ENCODE assay signal across 8 cellular contexts in the genomic region with DNA sequence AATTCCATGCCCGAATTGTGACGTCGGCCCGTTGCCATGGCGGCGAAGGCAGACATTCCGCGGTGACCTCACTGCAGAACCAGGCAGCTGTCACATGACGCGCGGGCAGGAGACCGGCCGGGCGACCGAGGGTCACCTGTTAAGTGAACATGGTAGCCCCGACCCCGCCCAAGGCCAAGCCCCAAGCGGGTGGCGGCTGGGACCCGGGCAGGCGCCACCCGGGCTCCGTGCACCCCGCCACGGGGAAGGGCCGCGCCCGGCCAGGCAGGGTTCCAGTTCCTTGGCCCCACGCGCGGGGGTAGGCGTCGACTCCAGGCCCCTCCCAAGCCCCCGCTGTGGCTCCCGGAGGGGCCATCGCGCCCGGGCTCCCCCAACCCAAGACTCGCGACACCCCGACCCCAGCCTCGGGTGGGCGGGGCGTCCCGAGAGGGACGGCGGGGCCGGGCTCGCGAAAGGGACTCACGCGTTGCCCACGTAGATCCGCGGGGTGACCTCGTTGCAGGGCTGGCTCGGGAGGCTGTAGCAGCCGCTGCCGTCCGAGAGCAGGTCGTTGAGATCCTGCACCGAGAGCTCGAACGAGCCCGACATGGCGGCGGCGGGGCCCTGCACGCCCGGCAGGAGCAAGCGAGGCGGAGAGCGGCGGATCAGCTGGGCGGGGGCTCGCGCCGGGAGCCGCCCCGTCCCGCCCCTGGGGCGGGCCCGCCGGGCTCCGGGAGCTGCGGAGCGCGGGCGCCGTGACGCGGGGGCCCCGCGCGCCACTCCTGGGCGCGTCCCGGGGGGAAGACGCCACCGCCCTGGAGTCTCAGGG. TPM values are rescaled to one million over a fixed set of nuclear protein-coding genes. Genes with fewer than 3 reads are reported as not detected.
A peak's percentile ranks its signal among the peaks of the same experiment; 100 is the strongest.
DNase-seq lines count a peak whose midpoint lies in the region; ATAC-seq and TF ChIP-seq lines count a peak whose summit lies in the region.

A gene (minus strand): TSS at position 641 of the 808 bp plus-strand sequence. CDS start 53 bp downstream, at position 588.

- H3K4me3 ChIP-seq in AG04450 (ENCODE audit: low read depth, low read length): peak within 1 kb of the TSS; percentile 86
- H3K4me3 ChIP-seq in ectodermal cell (ENCODE audit: insufficient read depth, low read depth, low read length): peak within 1 kb of the TSS; percentile 95
- peak within 1 kb of the TSS; percentile 82 for H3K4me3 ChIP-seq in lower leg skin (ENCODE audit: low read depth, poor library complexity, severe bottlenecking)

- intact Hi-C loops in lower leg skin (cut with DNase I; ENCODE audit: low total_unique reads): no loop called here

- peak within 1 kb of the TSS; percentile 81 for H3K4me3 Mint-ChIP-seq in activated CD8-positive, alpha-beta T cell treated with anti-CD3 and anti-CD28 coated beads, Interleukin-2, amount 10 ng/mL, durations not matched to agents 7 days and 5 days

- peak within 1 kb of the TSS; percentile 89 for H3K27ac ChIP-seq in AG04450 (ENCODE audit: low read depth, low read length)
- peak within 1 kb of the TSS; percentile 95 for H3K27ac ChIP-seq in ectodermal cell (ENCODE audit: insufficient read depth, low read depth, low read length, poor library complexity, severe bottlenecking)

- DNase-seq in AG04450 (ENCODE audit: low read depth, low spot score) (peak; percentile 81), NCI-H526 (lab: John Stamatoyannopoulos, UW) (peak; percentile 36 to 79), lower leg skin (ENCODE audit: low spot score in 2 of 2) (peak; percentile 92 to 99)
- peak; percentile 75 for DNase-seq in activated CD8-positive, alpha-beta T cell treated with anti-CD3 and anti-CD28 coated beads, Interleukin-2, amount 10 ng/mL, durations not matched to agents 7 days and 5 days
- DNase-seq in stimulated activated CD4-positive, alpha-beta T cell treated with anti-CD3 and anti-CD28 coated beads, Interleukin-4, amount 100 ng/mL, for 1 hour: peak; percentile 75

- H3K27ac Mint-ChIP-seq in activated CD8-positive, alpha-beta T cell treated with anti-CD3 and anti-CD28 coated beads, Interleukin-2, amount 10 ng/mL, durations not matched to agents 7 days and 5 days: peak within 1 kb of the TSS; percentile 81

- ATAC-seq in GM18907 (IDR thresholded peaks at IDR 0.05; ENCODE audit: unreplicated experiment) (peak; percentile 79), HG03280 (IDR thresholded peaks at IDR 0.05; ENCODE audit: unreplicated experiment) (peak; percentile 84)
- ATAC-seq in activated CD8-positive, alpha-beta T cell treated with anti-CD3 and anti-CD28 coated beads, Interleukin-2, amount 10 ng/mL, durations not matched to agents 7 days and 5 days: peak; percentile 97

- no peaks in the 10 kb centered on the region for H3K27me3 ChIP-seq in AG04450 (ENCODE audit: control insufficient read depth, insufficient read depth, low read length)
- H3K27me3 ChIP-seq in ectodermal cell (ENCODE audit: control insufficient read depth, insufficient read depth, low read length, poor library complexity, severe bottlenecking): peaks cover 25% of the 10 kb centered on the region

- 0% methylated on average over 100 of the region's 100 CpGs for whole genome bisulfite sequencing in ectodermal cell, 2 experiments
- 0 to 1% methylated on average over 23 to 56 of the region's 100 CpGs for WGBS in lower leg skin, 2 donors

- H3K9me3 ChIP-seq in AG04450 (ENCODE audit: control insufficient read depth, insufficient read depth, low read length) (no peaks in the 10 kb centered on the region), ectodermal cell (ENCODE audit: control insufficient read depth, low read length) (no peaks in the 10 kb centered on the region)

- peaks cover 36% of the 10 kb centered on the region for H3K27me3 Mint-ChIP-seq in activated CD8-positive, alpha-beta T cell treated with anti-CD3 and anti-CD28 coated beads, Interleukin-2, amount 10 ng/mL, durations not matched to agents 7 days and 5 days (ENCODE audit: low read depth)

- no peaks in the 10 kb centered on the region for H3K36me3 ChIP-seq in ectodermal cell (ENCODE audit: control insufficient read depth, insufficient read depth, low read length)

- peaks cover 10% of the 10 kb centered on the region for H3K4me1 Mint-ChIP-seq in activated CD8-positive, alpha-beta T cell treated with anti-CD3 and anti-CD28 coated beads, Interleukin-2, amount 10 ng/mL, durations not matched to agents 7 days and 5 days (ENCODE audit: low read depth)

- CTCF ChIA-PET in AG04450 (lab: Charles Lee): interaction anchor here (0.6 to 1.0 kb wide), 2 partner anchors 13 to 114 kb away, joined by 3 to 4 read pairs; no protein-coding TSS in a partner anchor
- CTCF ChIA-PET in activated CD8-positive, alpha-beta T cell treated with anti-CD3 and anti-CD28 coated beads, Interleukin-2, amount 10 ng/mL, durations not matched to agents 7 days and 5 days (lab: Charles Lee): interaction anchor here (0.9 to 1.7 kb wide), 5 partner anchors 9 to 67 kb away, joined by 3 to 6 read pairs (median 4); no protein-coding TSS in a partner anchor

- H3K36me3 Mint-ChIP-seq in activated CD8-positive, alpha-beta T cell treated with anti-CD3 and anti-CD28 coated beads, Interleukin-2, amount 10 ng/mL, durations not matched to agents 7 days and 5 days (ENCODE audit: low read depth): peaks cover 2% of the 10 kb centered on the region

- H3K4me1 ChIP-seq in ectodermal cell (ENCODE audit: control insufficient read depth, insufficient read depth, low read length): no peaks in the 10 kb centered on the region

- no peaks in the 10 kb centered on the region for H3K9me3 Mint-ChIP-seq in activated CD8-positive, alpha-beta T cell treated with anti-CD3 and anti-CD28 coated beads, Interleukin-2, amount 10 ng/mL, durations not matched to agents 7 days and 5 days (ENCODE audit: insufficient read depth)

- POLR2A ChIA-PET in AG04450 (lab: Yijun Ruan, JAX): interaction anchor here (0.6 to 1.0 kb wide), 4 partner anchors 12 to 233 kb away, joined by 3 to 4 read pairs (median 3); no protein-coding TSS in a partner anchor
- POLR2A ChIA-PET in activated CD8-positive, alpha-beta T cell treated with anti-CD3 and anti-CD28 coated beads, Interleukin-2, amount 10 ng/mL, durations not matched to agents 7 days and 5 days (lab: Charles Lee): interaction anchor here (0.6 kb wide), 1 partner anchor 865 kb away, joined by 3 read pairs; no protein-coding TSS in a partner anchor

- TF ChIP-seq CTCF in AG04450 (IDR thresholded peaks at IDR 0.05; ENCODE audit: low read depth, low read length): no peak
- no peak for TF ChIP-seq CTCF in lower leg skin (IDR thresholded peaks at IDR 0.05)

- TF ChIP-seq POLR2A in lower leg skin (IDR thresholded peaks at IDR 0.05): peak in 1 of 2 donors; percentile 72

RNA-seq across cellular contexts. Expression of the gene that starts here (rescaled TPM):
- 45.3 and 45.9 TPM in 2 replicates for polyA plus RNA-seq in AG04450 (2011; rRNA removed)
- polyA minus RNA-seq in AG04450 (2011; rRNA and poly(A)+ RNA removed): 49.0 and 61.2 TPM in 2 replicates
- total RNA-seq in activated CD8-positive, alpha-beta T cell treated with anti-CD3 and anti-CD28 coated beads, Interleukin-2, amount 10 ng/mL, durations not matched to agents 7 days and 5 days: 10 to 100 TPM in 1 of 2 experiments, 1 to 10 TPM in 1; 9.2 to 14.7 TPM
- polyA plus RNA-seq in ectodermal cell (2013, experiment 1 of 4): 32.6 TPM
- polyA plus RNA-seq in ectodermal cell (2013, experiment 2 of 4): 27.7 TPM
- 21.7 TPM for polyA plus RNA-seq in ectodermal cell (2013, experiment 3 of 4)
- polyA plus RNA-seq in ectodermal cell (2013, experiment 4 of 4): 26.8 TPM
- 10 to 100 TPM; 33.2 to 44.1 (median 37.9) TPM for total RNA-seq in lower leg skin

Comparison
In these comparisons a context has a peak if more than half of its experiments do, and no peak if none do; other contexts are left out.
1. Peak in every context shown above with its lines: DNase-seq, ATAC-seq, H3K4me3 ChIP-seq and H3K27ac ChIP-seq.